In genomic region chr7:1842321-1843221, GRCh38 we compare ENCODE assay signal across 1 cellular context.
TF ChIP-seq lines count a peak whose summit lies in the region.

No MANE protein-coding gene starts in this region.

TF ChIP-seq in HepG2, 621 proteins besides CTCF, POLR2A, EP300 and RAD21 (continued from another document and continues in another):
- TF ChIP-seq ZBTB39 (CRISPR knock-in tag; IDR thresholded peaks at IDR 0.05): no peak
- TF ChIP-seq ZNF616 (CRISPR knock-in tag; IDR thresholded peaks at IDR 0.05; ENCODE audit: low read depth): no peak
- no peak for TF ChIP-seq U2AF2 (IDR thresholded peaks at IDR 0.05; ENCODE audit: low read depth, low read length)
- TF ChIP-seq HIC2 (CRISPR knock-in tag; IDR thresholded peaks at IDR 0.05; ENCODE audit: low read depth): peak; percentile 64; the same call in 1 of the 2 replicates
- no peak for TF ChIP-seq PHF21A (CRISPR knock-in tag; IDR thresholded peaks at IDR 0.05)
- TF ChIP-seq CBX1 (IDR thresholded peaks at IDR 0.05; ENCODE audit: low read depth): no peak
- TF ChIP-seq BATF2 (CRISPR knock-in tag; IDR thresholded peaks at IDR 0.05): no peak
- TF ChIP-seq FOXK1 (CRISPR knock-in tag; IDR thresholded peaks at IDR 0.05; ENCODE audit: borderline replicate concordance, low read depth): no peak
- no peak for TF ChIP-seq RBFOX2 (IDR thresholded peaks at IDR 0.05; ENCODE audit: low read depth, low read length)
- no peak for TF ChIP-seq ZNF546 (CRISPR knock-in tag; conservative IDR thresholded peaks at IDR 0.05)
- TF ChIP-seq ETV6 (CRISPR knock-in tag; conservative IDR thresholded peaks at IDR 0.05): no peak
- TF ChIP-seq ZNF512 (CRISPR knock-in tag; IDR thresholded peaks at IDR 0.05): no peak
- TF ChIP-seq ZNF224 (CRISPR knock-in tag; IDR thresholded peaks at IDR 0.05): no peak
- TF ChIP-seq REL (CRISPR knock-in tag; conservative IDR thresholded peaks at IDR 0.05): no peak
- TF ChIP-seq ZNF230 (CRISPR knock-in tag; IDR thresholded peaks at IDR 0.05): no peak
- TF ChIP-seq ZFP82 (CRISPR knock-in tag; IDR thresholded peaks at IDR 0.05; ENCODE audit: borderline replicate concordance): no peak
- TF ChIP-seq ZNF629 (CRISPR knock-in tag; conservative IDR thresholded peaks at IDR 0.05): no peak
- no peak for TF ChIP-seq XBP1 (CRISPR knock-in tag; IDR thresholded peaks at IDR 0.05)
- TF ChIP-seq STAT6 (CRISPR knock-in tag; IDR thresholded peaks at IDR 0.05; ENCODE audit: borderline replicate concordance): no peak
- TF ChIP-seq STAG1 (CRISPR knock-in tag; IDR thresholded peaks at IDR 0.05): peak; percentile 48
- no peak for TF ChIP-seq KLF6 (CRISPR knock-in tag; IDR thresholded peaks at IDR 0.05)
- no peak for TF ChIP-seq ZBTB40 (IDR thresholded peaks at IDR 0.05)
- no peak; the same call in 1 of the 2 replicates for TF ChIP-seq ZBTB40 (CRISPR knock-in tag; IDR thresholded peaks at IDR 0.05)
- no peak for TF ChIP-seq SMARCE1 (IDR thresholded peaks at IDR 0.05; ENCODE audit: borderline replicate concordance)
- peak; percentile 83 for TF ChIP-seq ERF (CRISPR knock-in tag; IDR thresholded peaks at IDR 0.05)
- no peak for TF ChIP-seq ZFP37 (CRISPR knock-in tag; IDR thresholded peaks at IDR 0.05; ENCODE audit: borderline replicate concordance)
- TF ChIP-seq ZNF589 (CRISPR knock-in tag; conservative IDR thresholded peaks at IDR 0.05): no peak
- no peak for TF ChIP-seq IKZF1 (IDR thresholded peaks at IDR 0.05)
- TF ChIP-seq ZBTB21 (CRISPR knock-in tag; IDR thresholded peaks at IDR 0.05): no peak
- no peak for TF ChIP-seq ZNF784 (CRISPR knock-in tag; IDR thresholded peaks at IDR 0.05; ENCODE audit: borderline replicate concordance)
- TF ChIP-seq TRIM24 (CRISPR knock-in tag; IDR thresholded peaks at IDR 0.05): no peak
- TF ChIP-seq ZNF800 (CRISPR knock-in tag; IDR thresholded peaks at IDR 0.05): no peak
- no peak for TF ChIP-seq EED (CRISPR knock-in tag; IDR thresholded peaks at IDR 0.05)
- TF ChIP-seq ZNF430 (CRISPR knock-in tag; IDR thresholded peaks at IDR 0.05): no peak; the same call in 1 of the 2 replicates
